In the genomic region with DNA sequence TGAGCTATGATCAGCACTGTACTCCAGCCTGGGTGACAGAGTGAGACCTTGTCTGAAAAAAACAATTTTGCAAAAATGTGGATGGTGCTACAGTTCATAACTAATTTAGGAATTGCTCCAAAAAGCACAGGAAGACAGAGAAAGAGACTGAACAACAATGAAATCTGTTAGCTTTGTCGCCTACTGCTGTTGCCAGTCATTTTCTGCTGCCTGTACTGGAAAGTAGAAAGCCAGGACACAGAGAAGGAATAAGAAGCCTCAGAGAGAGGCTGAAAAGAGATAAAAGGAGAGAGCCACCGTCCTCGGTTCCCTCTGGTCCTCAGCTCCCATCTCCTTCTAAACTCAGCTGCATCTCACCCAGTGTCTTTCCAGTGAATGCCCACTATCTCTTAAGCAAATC, we compare ENCODE assay signal across 26 cellular contexts. TPM values are rescaled to one million over a fixed set of nuclear protein-coding genes. Genes with fewer than 3 reads are reported as not detected.
"Had no signal": no experiment of that assay in that cellular context is flagged by ENCODE, and none has a peak within 500 bp of the region (broad histone marks: within the 10 kb centered on the region; RNA-seq: fewer than 3 reads in every experiment).

No MANE protein-coding gene starts in this region.

- H3K27me3 ChIP-seq: pancreas, uterus had no signal

- H3K36me3 ChIP-seq: left ventricle myocardium inferior, pancreas, prostate gland, tibial nerve, uterus had no signal

- H3K9me3 Mint-ChIP-seq: immature natural killer cell; mesothelial cell of epicardium; natural killer cell; nephron progenitor cell; stimulated activated effector memory CD8-positive, alpha-beta T cell treated with anti-CD3 and anti-CD28 coated beads, Interleukin-12 subunit alpha, Interleukin-12 subunit beta, amount 100 ng/mL, for 72 hours; stimulated activated naive CD8-positive, alpha-beta T cell treated with anti-CD3 and anti-CD28 coated beads, Interleukin-15, Interleukin-2, amounts not matched to agents 100 ng/mL and 50 ng/mL, for 24 hours; type B pancreatic cell had no signal

- H3K27ac ChIP-seq: left ventricle myocardium inferior, pancreas, prostate gland, skin epidermis, tibial nerve, uterus had no signal

- ATAC-seq: left colon; natural killer cell; pancreas; right cardiac atrium; sciatic nerve; stimulated activated effector memory CD8-positive, alpha-beta T cell treated with anti-CD3 and anti-CD28 coated beads, Interleukin-12 subunit alpha, Interleukin-12 subunit beta, amount 100 ng/mL, for 72 hours had no signal

- H3K4me3 Mint-ChIP-seq: immature natural killer cell; mesothelial cell of epicardium; naive B cell; natural killer cell; nephron progenitor cell; stimulated activated effector memory CD8-positive, alpha-beta T cell treated with anti-CD3 and anti-CD28 coated beads, Interleukin-12 subunit alpha, Interleukin-12 subunit beta, amount 100 ng/mL, for 72 hours; stimulated activated naive CD8-positive, alpha-beta T cell treated with anti-CD3 and anti-CD28 coated beads, Interleukin-15, Interleukin-2, amounts not matched to agents 100 ng/mL and 50 ng/mL, for 24 hours; type B pancreatic cell had no signal

- H3K27ac Mint-ChIP-seq: mesothelial cell of epicardium; natural killer cell; nephron progenitor cell; stimulated activated effector memory CD8-positive, alpha-beta T cell treated with anti-CD3 and anti-CD28 coated beads, Interleukin-12 subunit alpha, Interleukin-12 subunit beta, amount 100 ng/mL, for 72 hours; stimulated activated naive CD8-positive, alpha-beta T cell treated with anti-CD3 and anti-CD28 coated beads, Interleukin-15, Interleukin-2, amounts not matched to agents 100 ng/mL and 50 ng/mL, for 24 hours; type B pancreatic cell had no signal

- DNase-seq: hypothalamus; immature natural killer cell; kidney; left colon; left ventricle myocardium inferior; naive B cell; natural killer cell; nephron progenitor cell; nucleus accumbens; pancreas; posterior cingulate gyrus; retina; right cardiac atrium; stimulated activated CD4-positive, alpha-beta T cell treated with anti-CD3 and anti-CD28 coated beads, Interleukin-4, amount 100 ng/mL, for 24 hours; stimulated activated naive CD4-positive, alpha-beta T cell; uterus had no signal

- H3K9me3 ChIP-seq: left ventricle myocardium inferior, pancreas, prostate gland, tibial nerve, uterus had no signal

- H3K4me3 ChIP-seq: left ventricle myocardium inferior, lung, pancreas, prostate gland, skin epidermis, tibial nerve, uterus had no signal

- H3K4me1 ChIP-seq: left ventricle myocardium inferior, pancreas, prostate gland, tibial nerve, uterus had no signal

- H3K36me3 Mint-ChIP-seq: immature natural killer cell; mesothelial cell of epicardium; natural killer cell; stimulated activated effector memory CD8-positive, alpha-beta T cell treated with anti-CD3 and anti-CD28 coated beads, Interleukin-12 subunit alpha, Interleukin-12 subunit beta, amount 100 ng/mL, for 72 hours; type B pancreatic cell had no signal

- H3K4me1 Mint-ChIP-seq: immature natural killer cell; mesothelial cell of epicardium; naive B cell; natural killer cell; nephron progenitor cell; stimulated activated effector memory CD8-positive, alpha-beta T cell treated with anti-CD3 and anti-CD28 coated beads, Interleukin-12 subunit alpha, Interleukin-12 subunit beta, amount 100 ng/mL, for 72 hours had no signal

RNA-seq across cellular contexts. Expression of a gene that starts 8.6 kb away (rescaled TPM):
- total RNA-seq: mononuclear cell, natural killer cell had no signal
- polyA plus RNA-seq: immature natural killer cell had no signal
